30 cellular contexts compared by ENCODE assay signal in the genomic region with DNA sequence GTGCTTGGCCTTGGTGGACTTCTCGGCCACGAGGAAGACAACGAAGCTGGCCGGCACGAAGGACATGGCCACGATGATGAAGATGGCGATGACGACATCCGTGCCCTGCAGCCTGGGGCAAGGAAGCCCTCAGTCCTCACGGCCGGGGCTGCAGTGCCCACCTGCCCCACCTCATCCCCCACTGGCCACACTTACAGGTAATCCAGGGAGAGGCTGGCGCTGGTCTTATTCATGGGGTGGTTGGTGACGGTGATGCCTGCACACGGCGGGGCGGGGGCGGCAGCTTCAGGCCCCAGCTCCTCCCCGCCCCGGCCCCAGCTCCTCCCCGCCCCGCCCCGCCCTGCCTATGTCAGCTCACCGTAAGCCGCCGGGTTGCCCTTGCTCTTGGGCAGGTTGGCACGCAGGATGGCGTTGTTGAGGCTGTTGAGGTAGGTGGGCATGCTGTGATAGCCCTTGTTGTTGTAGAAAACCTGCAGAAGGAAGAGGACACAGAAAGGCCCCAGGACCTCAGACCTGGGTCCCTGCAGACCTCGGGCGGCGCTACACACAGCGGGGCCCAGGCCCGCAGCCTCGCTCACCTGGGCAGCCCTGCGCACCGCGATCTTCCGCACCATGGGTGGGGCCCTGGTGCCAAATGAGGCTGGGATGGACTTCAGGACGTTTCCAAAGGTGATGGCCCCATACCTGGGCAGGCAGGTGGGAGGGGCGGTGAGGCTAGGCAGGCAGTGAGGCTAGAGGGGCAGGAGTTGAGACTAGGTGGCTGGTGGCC. TPM values are rescaled to one million over a fixed set of nuclear protein-coding genes. Genes with fewer than 3 reads are reported as not detected.
"Had no signal": no experiment of that assay in that cellular context is flagged by ENCODE, and none has a peak within 500 bp of the region (broad histone marks: within the 10 kb centered on the region; RNA-seq: fewer than 3 reads in every experiment).

No MANE protein-coding gene starts in this region.

- H3K4me1 ChIP-seq: suprapubic skin, tibial artery, transverse colon, uterus, vagina had no signal

- H3K4me3 ChIP-seq: stomach, suprapubic skin, testis, thoracic aorta, thyroid gland, tibial artery, tibial nerve, transverse colon, upper lobe of left lung, upper lobe of right lung, uterus, vagina had no signal

- H3K27ac ChIP-seq: stomach, suprapubic skin, testis, thoracic aorta, thyroid gland, tibial artery, tibial nerve, transverse colon, upper lobe of left lung, upper lobe of right lung, uterus, vagina had no signal

- H3K36me3 ChIP-seq: transverse colon, uterus had no signal

- ATAC-seq: stimulated activated effector memory CD8-positive, alpha-beta T cell treated with anti-CD3 and anti-CD28 coated beads, Interleukin-12 subunit alpha, Interleukin-12 subunit beta, amount 100 ng/mL, for 72 hours; stimulated activated memory B cell treated with anti-CD40 and anti-IgM and Interleukin-4, amounts not matched to agents 10 μg/mL and 1 μg/mL and 100 μg/mL, for 72 hours; stimulated activated naive B cell treated with anti-CD40 and anti-IgM and Interleukin-4, amounts not matched to agents 10 μg/mL and 1 μg/mL and 100 μg/mL, for 72 hours; stimulated activated naive CD8-positive, alpha-beta T cell treated with anti-CD3 and anti-CD28 coated beads, Interleukin-15, amount 100 ng/mL, for 72 hours; stimulated activated naive CD8-positive, alpha-beta T cell treated with anti-CD3 and anti-CD28 coated beads, Interleukin-15, Interleukin-2, amounts not matched to agents 100 U/mL and 50 U/mL, for 24 hours; upper lobe of right lung had no signal

- DNase-seq: stimulated activated CD4-positive, alpha-beta T cell treated with anti-CD3 and anti-CD28 coated beads, Interleukin-2, amount 100 ng/mL, for 48 hours; stimulated activated CD4-positive, alpha-beta T cell treated with anti-CD3 and anti-CD28 coated beads, Interleukin-4, amount 100 ng/mL, for 1 hour; stimulated activated CD4-positive, alpha-beta T cell treated with anti-CD3 and anti-CD28 coated beads, Interleukin-4, amount 100 ng/mL, for 24 hours; stimulated activated CD4-positive, alpha-beta T cell treated with anti-CD3 and anti-CD28 coated beads, Interleukin-4, amount 100 ng/mL, for 4 hours; stimulated activated CD8-positive, alpha-beta memory T cell treated with anti-CD3 and anti-CD28 coated beads, Interleukin-4, amount 100 ng/mL, for 48 hours; stimulated activated naive B cell treated with anti-CD40 and anti-IgM and Interleukin-4, amounts not matched to agents 10 μg/mL and 1 μg/mL and 100 μg/mL, for 72 hours; stimulated activated naive CD4-positive, alpha-beta T cell; stimulated activated naive CD4-positive, alpha-beta T cell treated with Interleukin-2 at 50 U/mL for 16 hours; stimulated activated naive CD8-positive, alpha-beta T cell treated with anti-CD3 and anti-CD28 coated beads, Interleukin-15, amount 100 ng/mL, for 72 hours; stimulated activated naive CD8-positive, alpha-beta T cell treated with anti-CD3 and anti-CD28 coated beads, Interleukin-15, Interleukin-2, amounts not matched to agents 100 U/mL and 50 U/mL, for 24 hours; stomach; substantia nigra; testis; thyroid gland; tibial artery; transverse colon; trophoblast cell; upper lobe of right lung; uterus had no signal

- H3K9me3 ChIP-seq: stomach, suprapubic skin, testis, thoracic aorta, thyroid gland, tibial artery, tibial nerve, transverse colon, upper lobe of left lung, upper lobe of right lung, uterus, vagina had no signal

- H3K27me3 ChIP-seq: stomach, suprapubic skin, testis, thyroid gland, tibial artery, tibial nerve, transverse colon, upper lobe of left lung, upper lobe of right lung, uterus, vagina had no signal

RNA-seq across cellular contexts. Expression of a gene that starts 15.7 kb away (rescaled TPM):
- total RNA-seq: temporal lobe had no signal

RNA-seq across cellular contexts. Expression of a gene that starts 19.8 kb away (rescaled TPM):
- total RNA-seq: temporal lobe, thoracic aorta, thyroid gland, transverse colon, ureter, urinary bladder, uterus, vagina had no signal

RNA-seq across cellular contexts. Expression of a gene that starts 29.3 kb away (rescaled TPM):
- total RNA-seq: stomach, subcutaneous adipose tissue, thoracic aorta had no signal
